In genomic region chr11:5038336-5038735, GRCh38 we compare ENCODE assay signal across 21 cellular contexts. TPM values are rescaled to one million over a fixed set of nuclear protein-coding genes. Genes with fewer than 3 reads are reported as not detected.
"Had no signal": no experiment of that assay in that cellular context is flagged by ENCODE, and none has a peak within 500 bp of the region (broad histone marks: within the 10 kb centered on the region; RNA-seq: fewer than 3 reads in every experiment).

No MANE protein-coding gene starts in this region.

- H3K27ac ChIP-seq: SJSA1, SK-N-MC had no signal

- H3K4me3 ChIP-seq: SJSA1, SK-N-MC had no signal

- H3K36me3 ChIP-seq: SJSA1 had no signal

- H3K4me1 ChIP-seq: SJSA1 had no signal

- H3K9me3 ChIP-seq: SJSA1 had no signal

- ATAC-seq: HepG2 had no signal

- DNase-seq: IMR-90, Karpas-422, KG1, MM.1S, NCI-H1092 treated with DMSO at 0.1 percent for 48 hours, NCI-H1436, NCI-H187, NCI-H2029, NCI-H2081 treated with DMSO at 0.1 percent for 48 hours, NCI-H2171, NCI-H226, NCI-H510A treated with DMSO at 0.1 percent for 48 hours, NCI-H526, NCI-H82, Right ventricle myocardium superior, RPMI8226, SIG-M5 had no signal

RNA-seq across cellular contexts. Expression of gene OR52J3, which starts 8.0 kb away (rescaled TPM):
- total RNA-seq: HepG2, HT1080, IMR-90, Right ventricle myocardium superior, SJSA1 had no signal
- polyA plus RNA-seq: HepG2, IMR-90 had no signal

RNA-seq across cellular contexts. Expression of gene OR52E2, which starts 21.1 kb away (rescaled TPM):
- total RNA-seq: HepG2, HT1080, IMR-90, Right ventricle myocardium superior, SJSA1 had no signal
- polyA plus RNA-seq: HepG2, IMR-90 had no signal

RNA-seq across cellular contexts. Expression of gene OR52E1, which starts 31.0 kb away (rescaled TPM):
- total RNA-seq: HepG2, HT1080, IMR-90, Right ventricle myocardium superior, SJSA1 had no signal
- polyA plus RNA-seq: HepG2, IMR-90 had no signal

RNA-seq across cellular contexts. Expression of gene OR51L1, which starts 43.7 kb away (rescaled TPM):
- total RNA-seq: HepG2, HT1080, IMR-90, Right ventricle myocardium superior, SJSA1 had no signal
- polyA plus RNA-seq: HepG2, IMR-90 had no signal
